In genomic region chr14:91048256-91048655, GRCh38 we compare ENCODE assay signal across 15 cellular contexts.
"Had no signal": no experiment of that assay in that cellular context is flagged by ENCODE, and none has a peak within 500 bp of the region (broad histone marks: within the 10 kb centered on the region; RNA-seq: fewer than 3 reads in every experiment).

No MANE protein-coding gene starts in this region.

- H3K27me3 ChIP-seq: neural progenitor cell, ovary, right lobe of liver, stomach had no signal

- H3K4me3 Mint-ChIP-seq: neural progenitor cell; T-helper 1 cell treated with Interleukin-12 subunit alpha and Interleukin-12 subunit beta and Interleukin-4 antibody, amounts not matched to agents 30 μg/mL and 1 μg/mL, for 36 hours had no signal

- H3K9me3 Mint-ChIP-seq: neural progenitor cell; T-helper 1 cell treated with Interleukin-12 subunit alpha and Interleukin-12 subunit beta and Interleukin-4 antibody, amounts not matched to agents 30 μg/mL and 1 μg/mL, for 36 hours had no signal

- H3K36me3 Mint-ChIP-seq: neural progenitor cell had no signal

- H3K4me1 ChIP-seq: right lobe of liver had no signal

- H3K4me2 ChIP-seq: neural progenitor cell, smooth muscle cell had no signal

- H3K27ac ChIP-seq: neural progenitor cell, ovary, right lobe of liver, stomach, thoracic aorta had no signal

- H3K9me3 ChIP-seq: ovary, right lobe of liver, stomach, thoracic aorta had no signal

- H3K9ac ChIP-seq: neural progenitor cell had no signal

- H3K4me3 ChIP-seq: neural progenitor cell, ovary, right lobe of liver, smooth muscle cell, stomach, thoracic aorta had no signal

- H3K27ac Mint-ChIP-seq: neural progenitor cell had no signal

- H3K36me3 ChIP-seq: neural progenitor cell, ovary, right lobe of liver, stomach, thoracic aorta had no signal

- DNase-seq: activated naive CD4-positive, alpha-beta T cell; activated T-cell treated with anti-CD3 and anti-CD28 coated beads for 4 hours; anterior cingulate cortex; cerebellar nuclear complex; effector memory CD4-positive, alpha-beta T cell; foreskin fibroblast; left ventricle myocardium superior; mesenchymal stem cell; ovary; right lobe of liver; stomach had no signal

- H2AFZ ChIP-seq: neural progenitor cell had no signal

- ATAC-seq: left ventricle myocardium superior, right lobe of liver had no signal
